ENCODE assay signal across 23 cellular contexts in genomic region chr12:29220632-29221336, GRCh38.
"Had no signal": no experiment of that assay in that cellular context is flagged by ENCODE, and none has a peak within 500 bp of the region (broad histone marks: within the 10 kb centered on the region; RNA-seq: fewer than 3 reads in every experiment).

No MANE protein-coding gene starts in this region.

- H3K27me3 ChIP-seq: adrenal gland, cardiac muscle cell, esophagus squamous epithelium, sigmoid colon, tibial nerve had no signal

- H3K27ac Mint-ChIP-seq: activated CD4-positive, alpha-beta memory T cell treated with anti-CD3 and anti-CD28 coated beads for 36 hours; activated CD4-positive, alpha-beta T cell treated with anti-CD3 and anti-CD28 coated beads for 36 hours; activated naive CD4-positive, alpha-beta T cell treated with anti-CD3 and anti-CD28 coated beads, Interleukin-2, amount 50 U/mL, for 72 hours; activated T-helper 1 cell treated with anti-CD3 and anti-CD28 coated beads, Interleukin-12 subunit alpha, Interleukin-12 subunit beta, Interleukin-2, Interleukin-4 antibody, amounts not matched to agents 30 ng/mL and 10 ng/mL and 1 ng/mL, durations not matched to agents 14 hours and 24 hours and 36 hours; effector memory CD8-positive, alpha-beta T cell; mesothelial cell of epicardium; T-helper 2 cell treated with Interferon-gamma antibody and Interleukin-4, amounts not matched to agents 5 μg/mL and 100 μg/mL, for 36 hours had no signal

- H3K4me3 Mint-ChIP-seq: activated CD4-positive, alpha-beta memory T cell treated with anti-CD3 and anti-CD28 coated beads for 36 hours; activated CD4-positive, alpha-beta T cell treated with anti-CD3 and anti-CD28 coated beads for 36 hours; activated T-helper 1 cell treated with anti-CD3 and anti-CD28 coated beads, Interleukin-12 subunit alpha, Interleukin-12 subunit beta, Interleukin-2, Interleukin-4 antibody, amounts not matched to agents 30 ng/mL and 10 ng/mL and 1 ng/mL, durations not matched to agents 14 hours and 24 hours and 36 hours; effector memory CD8-positive, alpha-beta T cell; mesothelial cell of epicardium; nephron; T-helper 2 cell treated with Interferon-gamma antibody and Interleukin-4, amounts not matched to agents 5 μg/mL and 100 μg/mL, for 36 hours had no signal

- ATAC-seq: activated CD4-positive, alpha-beta T cell treated with anti-CD3 and anti-CD28 coated beads for 36 hours; activated naive CD4-positive, alpha-beta T cell treated with anti-CD3 and anti-CD28 coated beads, Interleukin-2, amount 50 U/mL, for 72 hours; effector memory CD8-positive, alpha-beta T cell; lower lobe of right lung had no signal

- FAIRE-seq: islet of Langerhans, TTC549 had no signal

- H3K4me3 ChIP-seq: adrenal gland, cardiac muscle cell, esophagus squamous epithelium, lower lobe of right lung, sigmoid colon, tibial nerve had no signal

- H3K36me3 ChIP-seq: adrenal gland, cardiac muscle cell, esophagus squamous epithelium, lower lobe of right lung, sigmoid colon, tibial nerve had no signal

- H3K9me3 Mint-ChIP-seq: activated CD4-positive, alpha-beta memory T cell treated with anti-CD3 and anti-CD28 coated beads for 36 hours; activated T-helper 1 cell treated with anti-CD3 and anti-CD28 coated beads, Interleukin-12 subunit alpha, Interleukin-12 subunit beta, Interleukin-2, Interleukin-4 antibody, amounts not matched to agents 30 ng/mL and 10 ng/mL and 1 ng/mL, durations not matched to agents 14 hours and 24 hours and 36 hours; effector memory CD8-positive, alpha-beta T cell; T-helper 2 cell treated with Interferon-gamma antibody and Interleukin-4, amounts not matched to agents 5 μg/mL and 100 μg/mL, for 36 hours had no signal

- H3K36me3 Mint-ChIP-seq: activated CD4-positive, alpha-beta memory T cell treated with anti-CD3 and anti-CD28 coated beads for 36 hours had no signal

- H3K4me1 ChIP-seq: adrenal gland, sigmoid colon had no signal

- H3K9me3 ChIP-seq: adrenal gland, esophagus squamous epithelium, lower lobe of right lung, sigmoid colon had no signal

- DNase-seq: activated CD4-positive, alpha-beta memory T cell treated with anti-CD3 and anti-CD28 coated beads for 36 hours; activated CD4-positive, alpha-beta T cell treated with anti-CD3 and anti-CD28 coated beads for 36 hours; activated gamma-delta T cell treated with Interleukin-2 at 50 U/mL for 16 hours; activated T-cell treated with anti-CD3 and anti-CD28 coated beads for 4 hours; adrenal gland; effector memory CD8-positive, alpha-beta T cell; esophagus squamous epithelium; hippocampal formation; lower lobe of right lung; nucleus accumbens; sigmoid colon; stimulated activated CD4-positive, alpha-beta T cell treated with anti-CD3 and anti-CD28 coated beads, Interleukin-1b, Interleukin-23, amount 100 ng/mL, for 48 hours; stimulated activated CD8-positive, alpha-beta memory T cell treated with anti-CD3 and anti-CD28 coated beads, Interleukin-4, amount 100 ng/mL, for 48 hours; stimulated activated naive CD4-positive, alpha-beta T cell had no signal

- H3K4me1 Mint-ChIP-seq: activated CD4-positive, alpha-beta T cell treated with anti-CD3 and anti-CD28 coated beads for 36 hours had no signal

- H3K27me3 Mint-ChIP-seq: activated CD4-positive, alpha-beta memory T cell treated with anti-CD3 and anti-CD28 coated beads for 36 hours; activated CD4-positive, alpha-beta T cell treated with anti-CD3 and anti-CD28 coated beads for 36 hours; effector memory CD8-positive, alpha-beta T cell had no signal

- H3K27ac ChIP-seq: adrenal gland, cardiac muscle cell, esophagus squamous epithelium, lower lobe of right lung, sigmoid colon, tibial nerve had no signal
